In genomic region chr10:69425513-69426298, GRCh38 we compare ENCODE assay signal across 10 cellular contexts. TPM values are rescaled to one million over a fixed set of nuclear protein-coding genes. Genes with fewer than 3 reads are reported as not detected.
DNase-seq lines count a peak whose midpoint lies in the region; ATAC-seq and TF ChIP-seq lines count a peak whose summit lies in the region.
"Had no signal": no experiment of that assay in that cellular context is flagged by ENCODE, and none has a peak within 500 bp of the region (broad histone marks: within the 10 kb centered on the region; RNA-seq: fewer than 3 reads in every experiment).

No MANE protein-coding gene starts in this region.

- H3K4me1 Mint-ChIP-seq in CD4-positive, CD25-positive, alpha-beta regulatory T cell: peaks cover 19 to 65% (median 43%) of the 10 kb centered on the region in 4 donors

- intact Hi-C loops in left lung (cut with DNase I) (loop anchor here in 1 of 2 donors (5.0 kb wide), 1 partner anchor 82 kb away; no protein-coding TSS in a partner anchor), dorsolateral prefrontal cortex (cut with DNase I) (loop anchor here (2.0 to 5.0 kb wide), 2 partner anchors 81 to 212 kb away; no protein-coding TSS in a partner anchor)

- ATAC-seq in CD4-positive, CD25-positive, alpha-beta regulatory T cell (ENCODE audit: low read depth in 2 of 2): peak; percentile 92 to 93
- ATAC-seq in left lung (peak; percentile 38), GM19455 (IDR thresholded peaks at IDR 0.05; ENCODE audit: unreplicated experiment) (no peak)

- H3K9me3 ChIP-seq in CD4-positive, CD25-positive, alpha-beta regulatory T cell (ENCODE audit: control insufficient read depth in 2 of 2, low read length in 2 of 2): no peaks in the 10 kb centered on the region
- H3K9me3 ChIP-seq in left lung: no peaks in the 10 kb centered on the region
- H3K9me3 ChIP-seq: breast epithelium had no signal

- peaks cover 43% of the 10 kb centered on the region for H3K4me1 ChIP-seq in CD4-positive, CD25-positive, alpha-beta regulatory T cell (ENCODE audit: control insufficient read depth, insufficient read depth, low read length, poor library complexity, severe bottlenecking)
- peaks cover 0 to 28% of the 10 kb centered on the region in 2 donors for H3K4me1 ChIP-seq in left lung
- H3K4me1 ChIP-seq: breast epithelium had no signal

- H3K4me3 Mint-ChIP-seq in CD4-positive, CD25-positive, alpha-beta regulatory T cell: peak overlapping the region; percentile 53 to 71 (median 58)

- no peaks in the 10 kb centered on the region for H3K27me3 ChIP-seq in CD4-positive, CD25-positive, alpha-beta regulatory T cell (ENCODE audit: control insufficient read depth, insufficient read depth, low read length)
- H3K27me3 ChIP-seq in left lung (no peaks in the 10 kb centered on the region), dorsolateral prefrontal cortex (no peaks in the 10 kb centered on the region)
- H3K27me3 ChIP-seq: breast epithelium had no signal

- H3K9me3 Mint-ChIP-seq in CD4-positive, CD25-positive, alpha-beta regulatory T cell: peaks cover 0 to 4% (median 0%) of the 10 kb centered on the region in 7 donors

- H3K4me3 ChIP-seq in CD4-positive, CD25-positive, alpha-beta regulatory T cell (ENCODE audit: low read depth, low read length): peak overlapping the region; percentile 54
- H3K4me3 ChIP-seq in left lung (no peak overlapping the region), dorsolateral prefrontal cortex (no peak overlapping the region)
- H3K4me3 ChIP-seq: breast epithelium had no signal

- H3K36me3 ChIP-seq in CD4-positive, CD25-positive, alpha-beta regulatory T cell (ENCODE audit: control insufficient read depth, insufficient read depth, low read length): no peaks in the 10 kb centered on the region
- H3K36me3 ChIP-seq in left lung: no peaks in the 10 kb centered on the region
- H3K36me3 ChIP-seq: breast epithelium had no signal

- peak overlapping the region; percentile 93 to 94 (median 94) for H3K27ac Mint-ChIP-seq in CD4-positive, CD25-positive, alpha-beta regulatory T cell

- peaks cover 7% of the 10 kb centered on the region for H3K27me3 Mint-ChIP-seq in CD4-positive, CD25-positive, alpha-beta regulatory T cell

- TF ChIP-seq CTCF in left lung (IDR thresholded peaks at IDR 0.05) (no peak), dorsolateral prefrontal cortex (IDR thresholded peaks at IDR 0.05 in 54 of 56, conservative IDR thresholded peaks at IDR 0.05 in 2 of 56; ENCODE audit: low read depth in 1 of 56, partially characterized antibody in 56 of 56) (no peak)

- DNase-seq in CD4-positive, CD25-positive, alpha-beta regulatory T cell: peak; percentile 50 to 88 (median 82)
- DNase-seq in HuH-7 (ENCODE audit: low spot score) (peak; percentile 34), left lung (no peak), COLO829 (ENCODE audit: low spot score) (no peak), GOT3 (lab: John Stamatoyannopoulos, UW) (no peak), dorsolateral prefrontal cortex (no peak)
- peak; percentile 44 for DNase-seq in activated CD4-positive, alpha-beta T cell treated with anti-CD3 and anti-CD28 coated beads, Interleukin-2, amount 50 U/mL, for 1 hour
- DNase-seq: NCI-H226 had no signal

- peak overlapping the region; percentile 89 for H3K27ac ChIP-seq in CD4-positive, CD25-positive, alpha-beta regulatory T cell (ENCODE audit: insufficient read depth, low read length, poor library complexity, severe bottlenecking)
- H3K27ac ChIP-seq in left lung (peak overlapping the region; percentile 36 to 58), dorsolateral prefrontal cortex (no peak overlapping the region)
- H3K27ac ChIP-seq: breast epithelium had no signal

- H3K36me3 Mint-ChIP-seq in CD4-positive, CD25-positive, alpha-beta regulatory T cell: peaks cover 3% of the 10 kb centered on the region

RNA-seq across cellular contexts. Expression of gene TACR2, which starts 9.0 kb away (rescaled TPM):
- total RNA-seq in CD4-positive, CD25-positive, alpha-beta regulatory T cell: not detected
- under 1 TPM in 2 of 4 donors, not detected in 2; 0.13 to 0.14 TPM for polyA plus RNA-seq in CD4-positive, CD25-positive, alpha-beta regulatory T cell
- total RNA-seq in left lung (under 1 TPM; 0.31 to 0.55 TPM), dorsolateral prefrontal cortex (1 to 10 TPM in 27 of 120 experiments, under 1 TPM in 86, not detected in 7; 0.20 to 2.4 (median 0.75) TPM)

RNA-seq across cellular contexts. Expression of gene TSPAN15, which starts 25.6 kb away (rescaled TPM):
- 4.3 TPM for total RNA-seq in CD4-positive, CD25-positive, alpha-beta regulatory T cell
- polyA plus RNA-seq in CD4-positive, CD25-positive, alpha-beta regulatory T cell: 1 to 10 TPM; 1.5 to 6.0 (median 3.1) TPM
- total RNA-seq in left lung (10 to 100 TPM; 52.4 to 67.9 TPM), dorsolateral prefrontal cortex (100 to 1,000 TPM in 10 of 120 experiments, 10 to 100 TPM in 109, 1 to 10 TPM in 1; 8.7 to 188 (median 44.2) TPM)

Comparison
In these comparisons a context has a peak if more than half of its experiments do, and no peak if none do; other contexts are left out.
1. DNase-seq: peak in CD4-positive, CD25-positive, alpha-beta regulatory T cell (3 of 3), HuH-7 (single experiment) and activated CD4-positive, alpha-beta T cell treated with anti-CD3 and anti-CD28 coated beads, Interleukin-2, amount 50 U/mL, for 1 hour (single experiment); none in left lung (0 of 2), COLO829 (single experiment), GOT3 (single experiment) and dorsolateral prefrontal cortex (0 of 10).
2. H3K27ac ChIP-seq: peak in CD4-positive, CD25-positive, alpha-beta regulatory T cell (single experiment) and left lung (2 of 2); none in dorsolateral prefrontal cortex (0 of 59).